26 cellular contexts compared by ENCODE assay signal in genomic region chr3:57825116-57825515, GRCh38.
"Had no signal": no experiment of that assay in that cellular context is flagged by ENCODE, and none has a peak within 500 bp of the region (broad histone marks: within the 10 kb centered on the region; RNA-seq: fewer than 3 reads in every experiment).

No MANE protein-coding gene starts in this region.

- FAIRE-seq: endothelial cell of umbilical vein, kidney had no signal

- H3K4me3 ChIP-seq: adrenal gland, ascending aorta, right lobe of liver, thoracic aorta, vagina had no signal

- H3K4me3 Mint-ChIP-seq: activated CD4-positive, alpha-beta T cell treated with anti-CD3 and anti-CD28 coated beads for 36 hours; activated naive CD4-positive, alpha-beta T cell treated with anti-CD3 and anti-CD28 coated beads for 36 hours; activated naive CD8-positive, alpha-beta T cell treated with anti-CD3 and anti-CD28 coated beads for 36 hours; naive thymus-derived CD4-positive, alpha-beta T cell; stimulated activated effector memory CD8-positive, alpha-beta T cell treated with anti-CD3 and anti-CD28 coated beads, Interleukin-12 subunit alpha, Interleukin-12 subunit beta, amount 100 ng/mL, for 72 hours; stimulated activated naive CD8-positive, alpha-beta T cell treated with anti-CD3 and anti-CD28 coated beads, Interleukin-15, Interleukin-2, amounts not matched to agents 100 ng/mL and 50 ng/mL, for 24 hours had no signal

- H3K9me3 Mint-ChIP-seq: activated naive CD4-positive, alpha-beta T cell treated with anti-CD3 and anti-CD28 coated beads for 36 hours; activated naive CD8-positive, alpha-beta T cell treated with anti-CD3 and anti-CD28 coated beads for 36 hours; naive thymus-derived CD4-positive, alpha-beta T cell; stimulated activated effector memory CD8-positive, alpha-beta T cell treated with anti-CD3 and anti-CD28 coated beads, Interleukin-12 subunit alpha, Interleukin-12 subunit beta, amount 100 ng/mL, for 72 hours; stimulated activated naive CD8-positive, alpha-beta T cell treated with anti-CD3 and anti-CD28 coated beads, Interleukin-15, Interleukin-2, amounts not matched to agents 100 ng/mL and 50 ng/mL, for 24 hours had no signal

- H3K9me3 ChIP-seq: adrenal gland, ascending aorta, right lobe of liver, thoracic aorta, vagina had no signal

- DNase-seq: activated CD4-positive, alpha-beta T cell treated with anti-CD3 and anti-CD28 coated beads for 36 hours; activated CD4-positive, CD25-positive, alpha-beta regulatory T cell; activated effector memory CD4-positive, alpha-beta T cell treated with Interleukin-2 at 50 U/mL for 16 hours; activated naive CD4-positive, alpha-beta T cell treated with anti-CD3 and anti-CD28 coated beads for 36 hours; activated naive CD8-positive, alpha-beta T cell treated with anti-CD3 and anti-CD28 coated beads for 36 hours; activated T-cell treated with anti-CD3 and anti-CD28 coated beads for 4 hours; adrenal gland; brain microvascular endothelial cell; head of caudate nucleus; hippocampal formation; kidney; left colon; mammary epithelial cell; midbrain; naive thymus-derived CD4-positive, alpha-beta T cell; right lobe of liver; stimulated activated CD4-positive, alpha-beta T cell treated with anti-CD3 and anti-CD28 coated beads, Interleukin-12 subunit alpha, Interleukin-12 subunit beta, amount 100 ng/mL, for 4 hours; stimulated activated CD4-positive, alpha-beta T cell treated with anti-CD3 and anti-CD28 coated beads, Interleukin-4, amount 100 ng/mL, for 1 hour; T-helper 2 cell; trophoblast cell had no signal

- H3K27me3 ChIP-seq: adrenal gland, ascending aorta, brain microvascular endothelial cell, right lobe of liver, vagina had no signal

- ATAC-seq: activated CD4-positive, alpha-beta T cell treated with anti-CD3 and anti-CD28 coated beads for 36 hours; left colon; naive thymus-derived CD4-positive, alpha-beta T cell; right lobe of liver; stimulated activated effector memory CD8-positive, alpha-beta T cell treated with anti-CD3 and anti-CD28 coated beads, Interleukin-12 subunit alpha, Interleukin-12 subunit beta, amount 100 ng/mL, for 72 hours had no signal

- H3K27ac ChIP-seq: ascending aorta, brain microvascular endothelial cell, right lobe of liver, thoracic aorta had no signal

- H3K27ac Mint-ChIP-seq: activated CD4-positive, alpha-beta T cell treated with anti-CD3 and anti-CD28 coated beads for 36 hours; activated naive CD4-positive, alpha-beta T cell treated with anti-CD3 and anti-CD28 coated beads for 36 hours; activated naive CD8-positive, alpha-beta T cell treated with anti-CD3 and anti-CD28 coated beads for 36 hours; stimulated activated effector memory CD8-positive, alpha-beta T cell treated with anti-CD3 and anti-CD28 coated beads, Interleukin-12 subunit alpha, Interleukin-12 subunit beta, amount 100 ng/mL, for 72 hours; stimulated activated naive CD8-positive, alpha-beta T cell treated with anti-CD3 and anti-CD28 coated beads, Interleukin-15, Interleukin-2, amounts not matched to agents 100 ng/mL and 50 ng/mL, for 24 hours had no signal

- H3K36me3 ChIP-seq: adrenal gland, ascending aorta, brain microvascular endothelial cell, right lobe of liver, thoracic aorta, vagina had no signal

- H3K27me3 Mint-ChIP-seq: activated CD4-positive, alpha-beta T cell treated with anti-CD3 and anti-CD28 coated beads for 36 hours; activated naive CD8-positive, alpha-beta T cell treated with anti-CD3 and anti-CD28 coated beads for 36 hours; naive thymus-derived CD4-positive, alpha-beta T cell; stimulated activated naive CD8-positive, alpha-beta T cell treated with anti-CD3 and anti-CD28 coated beads, Interleukin-15, Interleukin-2, amounts not matched to agents 100 ng/mL and 50 ng/mL, for 24 hours had no signal
